In genomic region chr12:110199360-110200123, GRCh38 we compare ENCODE assay signal across 1 cellular context.
TF ChIP-seq lines count a peak whose summit lies in the region.

No MANE protein-coding gene starts in this region.

TF ChIP-seq in HCT116, 20 proteins besides CTCF, POLR2A, EP300 and RAD21 (continued from another document):
- TF ChIP-seq REST (IDR thresholded peaks at IDR 0.05; ENCODE audit: low read depth) (no peak), ZNF274 (IDR thresholded peaks at IDR 0.05; ENCODE audit: low read depth, low read length) (no peak), EZH2 (IDR thresholded peaks at IDR 0.05) (no peak)
